Comparison of ENCODE assay signal across 19 cellular contexts in genomic region chr17:70254735-70255460, GRCh38.
"Had no signal": no experiment of that assay in that cellular context is flagged by ENCODE, and none has a peak within 500 bp of the region (broad histone marks: within the 10 kb centered on the region; RNA-seq: fewer than 3 reads in every experiment).

No MANE protein-coding gene starts in this region.

- H3K4me1 ChIP-seq: right atrium auricular region, tibial artery, uterus had no signal

- H3K9me3 ChIP-seq: right atrium auricular region, tibial artery, uterus had no signal

- H3K4me3 ChIP-seq: right atrium auricular region, skin epidermis, tibial artery, uterus had no signal

- H3K36me3 ChIP-seq: brain microvascular endothelial cell, right atrium auricular region, tibial artery, uterus had no signal

- DNase-seq: activated CD4-positive, alpha-beta T cell treated with anti-CD3 and anti-CD28 coated beads, Interleukin-2, amount 10 ng/mL, durations not matched to agents 24 days and 14 days; activated CD4-positive, CD25-positive, alpha-beta regulatory T cell; activated CD8-positive, alpha-beta memory T cell treated with anti-CD3 and anti-CD28 coated beads, Interleukin-2, amount 50 U/mL, for 4 hours; activated CD8-positive, alpha-beta T cell treated with anti-CD3 and anti-CD28 coated beads, Interleukin-2, amount 10 ng/mL, durations not matched to agents 7 days and 5 days; activated gamma-delta T cell; activated T-cell treated with anti-CD3 and anti-CD28 coated beads, Interleukin-2, amount 50 U/mL, for 48 hours; brain microvascular endothelial cell; dermis blood vessel endothelial cell; erythroblast; hypothalamus; left ventricle myocardium superior; mesendoderm; stimulated activated CD4-positive, alpha-beta T cell treated with anti-CD3 and anti-CD28 coated beads, Interleukin-15, amount 100 ng/mL, for 24 hours; stimulated activated CD4-positive, alpha-beta T cell treated with anti-CD3 and anti-CD28 coated beads, Interleukin-4, amount 100 ng/mL, for 1 hour; stimulated activated naive B cell treated with anti-CD40 and anti-IgM and Interleukin-4, amounts not matched to agents 10 μg/mL and 1 μg/mL and 100 μg/mL, for 72 hours; tibial artery; uterus had no signal

- H3K27ac ChIP-seq: brain microvascular endothelial cell, right atrium auricular region, skin epidermis, tibial artery, uterus had no signal

- H3K27me3 ChIP-seq: brain microvascular endothelial cell, right atrium auricular region, tibial artery, uterus had no signal
